Comparison of ENCODE assay signal across 24 cellular contexts in genomic region chr12:92492291-92492690, GRCh38.
"Had no signal": no experiment of that assay in that cellular context is flagged by ENCODE, and none has a peak within 500 bp of the region (broad histone marks: within the 10 kb centered on the region; RNA-seq: fewer than 3 reads in every experiment).

No MANE protein-coding gene starts in this region.

- DNase-seq: activated CD4-positive, alpha-beta T cell treated with anti-CD3 and anti-CD28 coated beads for 36 hours; activated CD4-positive, alpha-beta T cell treated with anti-CD3 and anti-CD28 coated beads, Interleukin-2, amount 50 U/mL, for 4 hours; activated CD4-positive, CD25-positive, alpha-beta regulatory T cell; activated naive CD4-positive, alpha-beta T cell; activated T-cell treated with anti-CD3 and anti-CD28 coated beads for 4 hours; activated T-cell treated with anti-CD3 and anti-CD28 coated beads, Interleukin-2, amount 50 U/mL, for 72 hours; anterior cingulate cortex; dermis blood vessel endothelial cell; effector CD4-positive, alpha-beta T cell; foreskin keratinocyte; heart left ventricle; hypothalamus; immature natural killer cell; kidney; midbrain; naive thymus-derived CD8-positive, alpha-beta T cell; right cardiac atrium; stimulated activated CD4-positive, alpha-beta T cell treated with anti-CD3 and anti-CD28 coated beads, Interleukin-15, amount 100 ng/mL, for 24 hours; stimulated activated CD4-positive, alpha-beta T cell treated with anti-CD3 and anti-CD28 coated beads, Interleukin-2, amount 100 ng/mL, for 24 hours; stimulated activated naive CD4-positive, alpha-beta T cell treated with Interleukin-2 at 50 U/mL for 16 hours had no signal

- H3K27me3 ChIP-seq: esophagus muscularis mucosa, foreskin keratinocyte, heart left ventricle, tibial nerve had no signal

- FAIRE-seq: colon, kidney had no signal

- H3K4me3 ChIP-seq: esophagus muscularis mucosa, heart left ventricle, tibial nerve had no signal

- H3K27me3 Mint-ChIP-seq: activated CD4-positive, alpha-beta T cell treated with anti-CD3 and anti-CD28 coated beads for 36 hours; naive thymus-derived CD8-positive, alpha-beta T cell had no signal

- H3K27ac Mint-ChIP-seq: activated CD4-positive, alpha-beta T cell treated with anti-CD3 and anti-CD28 coated beads for 36 hours; activated naive CD4-positive, alpha-beta T cell treated with anti-CD3 and anti-CD28 coated beads, Interleukin-2, amount 50 U/mL, for 72 hours; activated T-cell treated with anti-CD3 and anti-CD28 coated beads, Interleukin-2, amount 50 U/mL, for 72 hours; immature natural killer cell; naive thymus-derived CD8-positive, alpha-beta T cell had no signal

- H3K4me1 ChIP-seq: foreskin keratinocyte, tibial nerve had no signal

- H3K9me3 ChIP-seq: esophagus muscularis mucosa, tibial nerve had no signal

- ATAC-seq: activated CD4-positive, alpha-beta T cell treated with anti-CD3 and anti-CD28 coated beads for 36 hours; activated naive CD4-positive, alpha-beta T cell treated with anti-CD3 and anti-CD28 coated beads, Interleukin-2, amount 50 U/mL, for 72 hours; activated T-cell treated with anti-CD3 and anti-CD28 coated beads, Interleukin-2, amount 50 U/mL, for 72 hours; foreskin keratinocyte; heart left ventricle; naive thymus-derived CD8-positive, alpha-beta T cell; right cardiac atrium had no signal

- H3K36me3 ChIP-seq: esophagus muscularis mucosa, heart left ventricle, tibial nerve had no signal

- H3K4me3 Mint-ChIP-seq: activated CD4-positive, alpha-beta T cell treated with anti-CD3 and anti-CD28 coated beads for 36 hours; activated T-cell treated with anti-CD3 and anti-CD28 coated beads, Interleukin-2, amount 50 U/mL, for 72 hours; immature natural killer cell; naive thymus-derived CD8-positive, alpha-beta T cell had no signal

- H3K27ac ChIP-seq: esophagus muscularis mucosa, foreskin keratinocyte, heart left ventricle, tibial nerve had no signal
